ENCODE assay signal across 27 cellular contexts in the genomic region with DNA sequence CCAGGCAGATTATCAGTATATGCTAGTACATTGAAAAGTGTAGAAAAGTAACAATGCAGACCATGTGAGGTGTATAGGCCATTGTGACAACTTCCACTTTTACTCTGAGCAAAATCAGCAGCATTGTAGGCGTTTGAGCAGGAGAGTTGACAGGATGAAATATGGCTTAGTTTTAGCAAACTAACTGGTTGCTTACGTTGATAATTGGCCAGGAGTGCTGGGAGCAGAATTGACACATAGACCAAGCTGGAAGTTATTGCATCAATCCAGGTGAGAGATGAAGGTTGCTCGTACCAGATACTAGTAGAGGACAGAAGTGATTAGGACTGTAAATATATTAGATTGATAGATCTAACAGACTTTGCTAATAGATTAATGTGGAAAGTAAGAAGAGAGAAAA. TPM values are rescaled to one million over a fixed set of nuclear protein-coding genes. Genes with fewer than 3 reads are reported as not detected.
DNase-seq lines count a peak whose midpoint lies in the region; ATAC-seq, FAIRE-seq and TF ChIP-seq lines count a peak whose summit lies in the region.
"Had no signal": no experiment of that assay in that cellular context is flagged by ENCODE, and none has a peak within 500 bp of the region (broad histone marks: within the 10 kb centered on the region; RNA-seq: fewer than 3 reads in every experiment).

No MANE protein-coding gene starts in this region.

- H3K9me3 ChIP-seq in mucosa of descending colon = no peaks in the 10 kb centered on the region
- no peaks in the 10 kb centered on the region for H3K9me3 ChIP-seq in CD4-positive, alpha-beta T cell (ENCODE audit: control insufficient read depth, low read length)
- H3K9me3 ChIP-seq: gastrocnemius medialis had no signal

- FAIRE-seq in GM12892 (lab: Jason Lieb, UNC) = peak; percentile 5
- FAIRE-seq: GM12878 had no signal

- H3K27ac Mint-ChIP-seq in central memory CD8-positive, alpha-beta T cell (ENCODE audit: low read depth) = peak overlapping the region; percentile 54
- H3K27ac Mint-ChIP-seq in CD4-positive, alpha-beta T cell = no peak overlapping the region
- H3K27ac Mint-ChIP-seq: activated B cell treated with CpG ODN at 0.5 μM for 24 hours; activated CD8-positive, alpha-beta memory T cell treated with anti-CD3 and anti-CD28 coated beads, Interleukin-2, amount 10 ng/mL, durations not matched to agents 7 days and 5 days; activated naive CD8-positive, alpha-beta T cell treated with anti-CD3 and anti-CD28 coated beads, Interleukin-2, amount 50 U/mL, for 24 hours; activated T-cell treated with anti-CD3 and anti-CD28 coated beads, Interleukin-2, amount 50 U/mL, for 72 hours; stimulated activated memory B cell treated with anti-CD40 and anti-IgM and Interleukin-4, amounts not matched to agents 10 μg/mL and 1 μg/mL and 100 μg/mL, for 72 hours had no signal

- no peaks in the 10 kb centered on the region for H3K27me3 Mint-ChIP-seq in central memory CD8-positive, alpha-beta T cell
- H3K27me3 Mint-ChIP-seq in CD4-positive, alpha-beta T cell = no peaks in the 10 kb centered on the region
- H3K27me3 Mint-ChIP-seq: activated B cell treated with CpG ODN at 0.5 μM for 24 hours; activated CD8-positive, alpha-beta memory T cell treated with anti-CD3 and anti-CD28 coated beads, Interleukin-2, amount 10 ng/mL, durations not matched to agents 7 days and 5 days; activated naive CD8-positive, alpha-beta T cell treated with anti-CD3 and anti-CD28 coated beads, Interleukin-2, amount 50 U/mL, for 24 hours; stimulated activated memory B cell treated with anti-CD40 and anti-IgM and Interleukin-4, amounts not matched to agents 10 μg/mL and 1 μg/mL and 100 μg/mL, for 72 hours had no signal

- no peak for ATAC-seq in central memory CD8-positive, alpha-beta T cell (replicated peaks; ENCODE audit: extremely low read depth, poor library complexity, severe bottlenecking)
- ATAC-seq in mucosa of descending colon = peak; percentile 19
- ATAC-seq in CD4-positive, alpha-beta T cell (ENCODE audit: poor library complexity) = no peak
- ATAC-seq in activated CD4-positive, CD25-positive, alpha-beta regulatory T cell treated with anti-CD3 and anti-CD28 coated beads, Interleukin-2, amount 50 U/mL, for 24 hours = no peak
- ATAC-seq: activated CD8-positive, alpha-beta memory T cell treated with anti-CD3 and anti-CD28 coated beads, Interleukin-2, amount 10 ng/mL, durations not matched to agents 7 days and 5 days; activated naive CD8-positive, alpha-beta T cell treated with anti-CD3 and anti-CD28 coated beads, Interleukin-2, amount 50 U/mL, for 24 hours; activated T-cell treated with anti-CD3 and anti-CD28 coated beads, Interleukin-2, amount 50 U/mL, for 72 hours; gastrocnemius medialis; GM12878; stimulated activated memory B cell treated with anti-CD40 and anti-IgM and Interleukin-4, amounts not matched to agents 10 μg/mL and 1 μg/mL and 100 μg/mL, for 72 hours had no signal

- CTCF ChIA-PET in HEK293T (lab: Yijun Ruan, JAX) = no interaction called here
- CTCF ChIA-PET in CD4-positive, alpha-beta T cell (lab: Charles Lee) = no interaction called here

- peaks cover 73% of the 10 kb centered on the region for H3K4me1 Mint-ChIP-seq in central memory CD8-positive, alpha-beta T cell
- peaks cover 77% of the 10 kb centered on the region for H3K4me1 Mint-ChIP-seq in CD4-positive, alpha-beta T cell (ENCODE audit: low read depth)

- H3K9me3 Mint-ChIP-seq in central memory CD8-positive, alpha-beta T cell = no peaks in the 10 kb centered on the region
- no peaks in the 10 kb centered on the region for H3K9me3 Mint-ChIP-seq in CD4-positive, alpha-beta T cell
- H3K9me3 Mint-ChIP-seq: activated B cell treated with CpG ODN at 0.5 μM for 24 hours; activated naive CD8-positive, alpha-beta T cell treated with anti-CD3 and anti-CD28 coated beads, Interleukin-2, amount 50 U/mL, for 24 hours; activated T-cell treated with anti-CD3 and anti-CD28 coated beads, Interleukin-2, amount 50 U/mL, for 72 hours; stimulated activated memory B cell treated with anti-CD40 and anti-IgM and Interleukin-4, amounts not matched to agents 10 μg/mL and 1 μg/mL and 100 μg/mL, for 72 hours had no signal

- H3K4me3 ChIP-seq in mucosa of descending colon = no peak overlapping the region
- H3K4me3 ChIP-seq: gastrocnemius medialis, GM12878 had no signal

- no peak for TF ChIP-seq CTCF in mucosa of descending colon (IDR thresholded peaks at IDR 0.05)
- no peak for TF ChIP-seq CTCF in CD4-positive, alpha-beta T cell (IDR thresholded peaks at IDR 0.05)

- intact Hi-C loops in mucosa of descending colon (cut with DNase I, micrococcal nuclease) = no loop called here
- intact Hi-C loops in CD4-positive, alpha-beta T cell (cut with DNase I, micrococcal nuclease) = no loop called here

- H3K4me3 Mint-ChIP-seq in central memory CD8-positive, alpha-beta T cell = no peak overlapping the region
- H3K4me3 Mint-ChIP-seq in CD4-positive, alpha-beta T cell = no peak overlapping the region
- H3K4me3 Mint-ChIP-seq: activated B cell treated with CpG ODN at 0.5 μM for 24 hours; activated CD8-positive, alpha-beta memory T cell treated with anti-CD3 and anti-CD28 coated beads, Interleukin-2, amount 10 ng/mL, durations not matched to agents 7 days and 5 days; activated naive CD8-positive, alpha-beta T cell treated with anti-CD3 and anti-CD28 coated beads, Interleukin-2, amount 50 U/mL, for 24 hours; activated T-cell treated with anti-CD3 and anti-CD28 coated beads, Interleukin-2, amount 50 U/mL, for 72 hours; stimulated activated memory B cell treated with anti-CD40 and anti-IgM and Interleukin-4, amounts not matched to agents 10 μg/mL and 1 μg/mL and 100 μg/mL, for 72 hours had no signal

- no peaks in the 10 kb centered on the region for H3K4me1 ChIP-seq in mucosa of descending colon (ENCODE audit: low read depth)

- H3K27ac ChIP-seq in CD4-positive, alpha-beta T cell (ENCODE audit: low read depth, low read length) = no peak overlapping the region
- H3K27ac ChIP-seq: HL-60 had no signal

- H3K36me3 ChIP-seq in mucosa of descending colon (ENCODE audit: low read depth) = no peaks in the 10 kb centered on the region
- H3K36me3 ChIP-seq: gastrocnemius medialis had no signal

- H3K27me3 ChIP-seq in CD4-positive, alpha-beta T cell (ENCODE audit: control insufficient read depth, insufficient read depth, low read length) = no peaks in the 10 kb centered on the region
- H3K27me3 ChIP-seq: gastrocnemius medialis had no signal

- H3K36me3 Mint-ChIP-seq in central memory CD8-positive, alpha-beta T cell (ENCODE audit: insufficient read depth) = peaks cover 6% of the 10 kb centered on the region
- H3K36me3 Mint-ChIP-seq in CD4-positive, alpha-beta T cell (ENCODE audit: low read depth) = peaks cover 19% of the 10 kb centered on the region

- no peak for TF ChIP-seq POLR2A in GM12892 (IDR thresholded peaks at IDR 0.05; ENCODE audit: low read depth, low read length)

- POLR2A ChIA-PET in HEK293T (lab: Yijun Ruan, JAX) = no interaction called here
- POLR2A ChIA-PET in CD4-positive, alpha-beta T cell (lab: Charles Lee) = no interaction called here

- DNase-seq in GM12892 (ENCODE audit: insufficient read length) (no peak), HEK293T (ENCODE audit: extremely low spot score) (no peak), mucosa of descending colon (no peak), DMS79 treated with DMSO at 0.1 percent for 48 hours (lab: John Stamatoyannopoulos, UW) (no peak)
- DNase-seq in central memory CD8-positive, alpha-beta T cell (ENCODE audit: low spot score in 2 of 2) = no peak
- DNase-seq in CD4-positive, alpha-beta T cell = no peak
- DNase-seq in activated T-cell treated with anti-CD3 and anti-CD28 coated beads, Interleukin-2, amount 50 U/mL, for 48 hours = no peak
- DNase-seq: activated B cell treated with CpG ODN at 0.5 μM for 24 hours; activated CD4-positive, alpha-beta T cell treated with anti-CD3 and anti-CD28 coated beads, Interleukin-2, amount 50 U/mL, for 1 hour; activated CD8-positive, alpha-beta memory T cell treated with anti-CD3 and anti-CD28 coated beads, Interleukin-2, amount 10 ng/mL, durations not matched to agents 7 days and 5 days; activated naive CD8-positive, alpha-beta T cell treated with anti-CD3 and anti-CD28 coated beads, Interleukin-2, amount 50 U/mL, for 24 hours; activated T-cell treated with anti-CD3 and anti-CD28 coated beads, Interleukin-2, amount 50 U/mL, for 72 hours; central memory CD4-positive, alpha-beta T cell; DMS 273 treated with DMSO at 0.1 percent for 48 hours; gastrocnemius medialis; mesendoderm; MM.1S; NCI-H1436 treated with DMSO at 0.1 percent for 48 hours; NCI-H446; NCI-H82; nucleus accumbens; SW 1271; T-helper 9 cell had no signal

TF ChIP-seq in HEK293T, 16 proteins besides CTCF, POLR2A, EP300 and RAD21:
- no peak for TF ChIP-seq FOXM1 (IDR thresholded peaks at IDR 0.05; ENCODE audit: borderline replicate concordance)
- TF ChIP-seq, protein P1, sequence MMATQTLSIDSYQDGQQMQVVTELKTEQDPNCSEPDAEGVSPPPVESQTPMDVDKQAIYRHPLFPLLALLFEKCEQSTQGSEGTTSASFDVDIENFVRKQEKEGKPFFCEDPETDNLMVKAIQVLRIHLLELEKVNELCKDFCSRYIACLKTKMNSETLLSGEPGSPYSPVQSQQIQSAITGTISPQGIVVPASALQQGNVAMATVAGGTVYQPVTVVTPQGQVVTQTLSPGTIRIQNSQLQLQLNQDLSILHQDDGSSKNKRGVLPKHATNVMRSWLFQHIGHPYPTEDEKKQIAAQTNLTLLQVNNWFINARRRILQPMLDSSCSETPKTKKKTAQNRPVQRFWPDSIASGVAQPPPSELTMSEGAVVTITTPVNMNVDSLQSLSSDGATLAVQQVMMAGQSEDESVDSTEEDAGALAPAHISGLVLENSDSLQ (IDR thresholded peaks at IDR 0.05) = peak; percentile 48

RNA-seq across cellular contexts. Expression of gene LCOR, which starts 46.0 kb away (rescaled TPM):
- polyA plus RNA-seq in GM12892 (2012; ENCODE audit: missing spikeins) = 6.6 TPM
- total RNA-seq in mucosa of descending colon = 100 to 1,000 TPM in 1 of 3 donors, 10 to 100 TPM in 2; 70.4 to 106 (median 93.0) TPM
- total RNA-seq in CD4-positive, alpha-beta T cell = 10 to 100 TPM; 46.0 to 56.0 TPM
